In the genomic region with DNA sequence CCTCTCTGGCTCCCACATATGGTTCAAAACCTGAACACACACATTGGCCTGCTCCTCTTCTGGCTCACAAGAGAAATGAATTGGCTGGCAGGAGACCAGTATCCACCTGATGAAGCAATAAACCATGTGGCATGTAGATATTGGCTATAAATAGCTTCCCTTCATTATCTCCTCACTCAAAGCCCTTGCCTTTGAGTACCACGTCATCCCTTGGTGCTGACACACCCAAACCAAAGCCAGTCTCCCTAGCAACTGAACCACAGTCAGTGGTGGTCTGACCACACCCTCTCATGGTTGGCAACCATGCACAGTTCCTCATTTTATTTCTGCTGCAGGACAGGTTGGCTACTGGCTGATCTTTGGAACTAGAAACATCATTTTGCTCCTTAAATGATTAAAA, we compare ENCODE assay signal across 8 cellular contexts.
A peak's percentile ranks its signal among the peaks of the same experiment; 100 is the strongest.
DNase-seq lines count a peak whose midpoint lies in the region; ATAC-seq and TF ChIP-seq lines count a peak whose summit lies in the region.
"Had no signal": no experiment of that assay in that cellular context is flagged by ENCODE, and none has a peak within 500 bp of the region (broad histone marks: within the 10 kb centered on the region; RNA-seq: fewer than 3 reads in every experiment).

No MANE protein-coding gene starts in this region.

- no peaks in the 10 kb centered on the region for H3K36me3 ChIP-seq in stomach

- WGBS in stomach, 5 donors: 7 to 39% (median 21%) methylated on average over 1 of the region's 1 CpG

- ATAC-seq in GM18868 (IDR thresholded peaks at IDR 0.05; ENCODE audit: unreplicated experiment): peak; percentile 99
- peak; percentile 63 for ATAC-seq in HG02642 (IDR thresholded peaks at IDR 0.05; ENCODE audit: poor library complexity, unreplicated experiment)
- ATAC-seq: Panc1 had no signal

- peaks cover 0 to 18% (median 16%) of the 10 kb centered on the region in 4 donors for H3K9me3 ChIP-seq in stomach

- no peak for TF ChIP-seq POLR2A in stomach (IDR thresholded peaks at IDR 0.05)

- H3K27me3 ChIP-seq in stomach: no peaks in the 10 kb centered on the region

- H3K4me1 ChIP-seq in stomach: no peaks in the 10 kb centered on the region

- TF ChIP-seq CTCF in epithelial cell of esophagus (IDR thresholded peaks at IDR 0.05; ENCODE audit: insufficient read depth, low read depth, low read length, missing control alignments): no peak
- no peak for TF ChIP-seq CTCF in stomach (IDR thresholded peaks at IDR 0.05)

- intact Hi-C loops in stomach (cut with DNase I; ENCODE audit: low total_unique reads): no loop called here

- TF ChIP-seq EP300 in stomach (IDR thresholded peaks at IDR 0.05): no peak

- no peak overlapping the region for H3K27ac ChIP-seq in stomach

- peak; percentile 6 for DNase-seq in NCI-H748 treated with DMSO at 0.1 percent for 48 hours (lab: John Stamatoyannopoulos, UW)
- peak; percentile 81 for DNase-seq in epithelial cell of esophagus (ENCODE audit: low read depth)
- no peak for DNase-seq in stomach
- DNase-seq in effector CD4-positive, alpha-beta T cell: no peak
- no peak for DNase-seq in ureter (ENCODE audit: low spot score)

- H3K4me3 ChIP-seq in epithelial cell of esophagus (ENCODE audit: low read length) (no peak overlapping the region), stomach (no peak overlapping the region)

Comparison
In these comparisons a context has a peak if more than half of its experiments do, and no peak if none do; other contexts are left out.
1. DNase-seq: peak in NCI-H748 treated with DMSO at 0.1 percent for 48 hours (single experiment) and epithelial cell of esophagus (single experiment); none in stomach (single experiment), effector CD4-positive, alpha-beta T cell (single experiment) and ureter (single experiment).